Comparison of ENCODE assay signal across 1 cellular context in the genomic region with DNA sequence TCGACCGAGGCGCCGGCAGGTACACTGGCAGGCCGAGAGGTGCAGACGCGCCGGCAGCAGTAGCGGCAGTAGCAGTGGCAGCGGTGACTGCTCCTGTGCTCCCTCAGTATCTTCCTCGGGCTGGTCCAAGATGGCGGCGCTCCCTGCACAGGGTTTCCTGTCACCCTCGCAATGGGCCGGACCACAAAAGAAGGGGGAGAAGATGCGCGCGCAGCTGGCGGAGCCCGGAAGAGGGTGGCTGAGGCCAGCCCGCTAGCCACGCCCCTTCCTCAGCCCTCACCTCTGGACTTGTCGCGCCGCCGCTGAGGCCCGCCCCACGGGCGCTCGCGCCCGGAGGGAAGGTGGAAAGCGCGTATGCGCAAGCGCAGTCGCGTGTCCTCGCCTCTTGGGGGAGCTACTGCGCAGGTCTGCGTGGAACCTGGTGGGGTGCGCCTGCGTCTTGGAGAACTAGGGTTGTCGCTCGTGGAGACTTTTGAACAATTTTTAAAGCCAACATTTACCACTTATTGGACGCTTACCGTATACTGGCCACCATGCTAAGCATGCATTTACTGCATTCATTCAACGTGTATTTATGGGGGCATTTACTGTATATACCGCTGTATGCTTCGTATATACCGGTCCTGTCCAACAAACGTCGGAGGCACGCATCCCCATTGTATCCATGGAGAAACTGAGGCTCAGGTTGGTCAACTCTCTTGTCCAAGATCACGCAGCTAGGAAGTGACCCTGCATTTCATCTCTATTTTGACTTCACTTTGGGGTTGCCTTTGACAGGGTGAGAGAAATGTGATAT.
A peak's percentile ranks its signal among the peaks of the same experiment; 100 is the strongest.
TF ChIP-seq lines count a peak whose summit lies in the region.

Gene RAB14, minus strand, starts transcription at position 132 of the 796 bp plus-strand sequence. CDS start 8,457 bp downstream, outside the sequence.

TF ChIP-seq in HepG2, 621 proteins besides CTCF, POLR2A, EP300 and RAD21 (continued from another document and continues in another):
- TF ChIP-seq ZNF781 (CRISPR knock-in tag; IDR thresholded peaks at IDR 0.05; ENCODE audit: borderline replicate concordance, not compliant biosample characterization) (no peak), TP53 (CRISPR knock-in tag; conservative IDR thresholded peaks at IDR 0.05) (no peak), HCFC1 (IDR thresholded peaks at IDR 0.05; ENCODE audit: low read depth, low read length) (no peak; the same call in 1 of the 2 replicates), MTA3 (CRISPR knock-in tag; IDR thresholded peaks at IDR 0.05) (no peak), ZEB1 (IDR thresholded peaks at IDR 0.05; ENCODE audit: insufficient replicate concordance, low read depth) (peak; percentile 31), ZNF691 (CRISPR knock-in tag; IDR thresholded peaks at IDR 0.05; ENCODE audit: borderline replicate concordance, low read depth) (0 out of 2 replicates have a peak, but pooled peaks have one; percentile 16), ZNF747 (CRISPR knock-in tag; IDR thresholded peaks at IDR 0.05; ENCODE audit: borderline replicate concordance) (no peak; the same call in 1 of the 2 replicates), HNRNPLL (IDR thresholded peaks at IDR 0.05; ENCODE audit: low read depth, low read length, poor library complexity, severe bottlenecking) (peak; percentile 69), JUN (CRISPR knock-in tag; IDR thresholded peaks at IDR 0.05) (no peak), ZFY (CRISPR knock-in tag; IDR thresholded peaks at IDR 0.05) (peak; percentile 66), ZNF232 (CRISPR knock-in tag; IDR thresholded peaks at IDR 0.05; ENCODE audit: borderline replicate concordance) (0 out of 2 replicates have a peak, but pooled peaks have one; percentile 63), CREB1 (IDR thresholded peaks at IDR 0.05) (no peak), CREB1 (CRISPR knock-in tag; IDR thresholded peaks at IDR 0.05) (peak; percentile 35; the same call in 1 of the 2 replicates), FOXA3 (CRISPR knock-in tag; IDR thresholded peaks at IDR 0.05) (peak; percentile 61; the same call in 1 of the 2 replicates), ZBTB42 (CRISPR knock-in tag; IDR thresholded peaks at IDR 0.05) (no peak), ZNF720 (CRISPR knock-in tag; IDR thresholded peaks at IDR 0.05) (no peak), DPF2 (CRISPR knock-in tag; IDR thresholded peaks at IDR 0.05; ENCODE audit: borderline replicate concordance, low read depth) (no peak), RBFOX2 (IDR thresholded peaks at IDR 0.05; ENCODE audit: low read depth, low read length) (peak; percentile 79), NCOA2 (CRISPR knock-in tag; IDR thresholded peaks at IDR 0.05) (0 out of 2 replicates have a peak, but pooled peaks have one; percentile 12), ZNF674 (CRISPR knock-in tag; IDR thresholded peaks at IDR 0.05; ENCODE audit: low read depth) (0 out of 2 replicates have a peak, but pooled peaks have one; percentile 42), TEF (CRISPR knock-in tag; IDR thresholded peaks at IDR 0.05) (no peak), RARA (CRISPR knock-in tag; IDR thresholded peaks at IDR 0.05) (peak; percentile 46), ZSCAN20 (CRISPR knock-in tag; IDR thresholded peaks at IDR 0.05; ENCODE audit: borderline replicate concordance) (no peak), NRL (CRISPR knock-in tag; IDR thresholded peaks at IDR 0.05; ENCODE audit: borderline replicate concordance) (no peak), ZBTB25 (CRISPR knock-in tag; IDR thresholded peaks at IDR 0.05) (0 out of 2 replicates have a peak, but pooled peaks have one; percentile 36), ZNF75D (CRISPR knock-in tag; IDR thresholded peaks at IDR 0.05; ENCODE audit: borderline replicate concordance) (no peak), ZSCAN21 (CRISPR knock-in tag; IDR thresholded peaks at IDR 0.05; ENCODE audit: borderline replicate concordance) (peak; percentile 59; the same call in 1 of the 2 replicates), GFI1 (CRISPR knock-in tag; IDR thresholded peaks at IDR 0.05; ENCODE audit: borderline replicate concordance) (0 out of 2 replicates have a peak, but pooled peaks have one; percentile 20), ZNF225 (CRISPR knock-in tag; IDR thresholded peaks at IDR 0.05) (no peak), KLF16 (CRISPR knock-in tag; IDR thresholded peaks at IDR 0.05) (peak in 1 of 2 experiments; percentile 55; a peak in 2 of 4 replicates), ZNF329 (CRISPR knock-in tag; IDR thresholded peaks at IDR 0.05; ENCODE audit: low read depth) (no peak), STAG1 (CRISPR knock-in tag; IDR thresholded peaks at IDR 0.05) (no peak; the same call in 1 of the 2 replicates), KAT7 (CRISPR knock-in tag; IDR thresholded peaks at IDR 0.05; ENCODE audit: borderline replicate concordance) (peak; percentile 94), YEATS2 (CRISPR knock-in tag; IDR thresholded peaks at IDR 0.05; ENCODE audit: borderline replicate concordance) (peak; percentile 66; the same call in 1 of the 2 replicates), PLRG1 (conservative IDR thresholded peaks at IDR 0.05) (no peak), ARHGAP35 (CRISPR knock-in tag; IDR thresholded peaks at IDR 0.05; ENCODE audit: borderline replicate concordance) (no peak), BHLHE40 (IDR thresholded peaks at IDR 0.05; ENCODE audit: low read length) (no peak; the same call in 1 of the 2 replicates), YEATS4 (CRISPR knock-in tag; IDR thresholded peaks at IDR 0.05; ENCODE audit: borderline replicate concordance) (peak; percentile 59; the same call in 1 of the 2 replicates), JARID2 (CRISPR knock-in tag; IDR thresholded peaks at IDR 0.05; ENCODE audit: insufficient replicate concordance) (no peak), HOXA9 (CRISPR knock-in tag; IDR thresholded peaks at IDR 0.05; ENCODE audit: borderline replicate concordance) (0 out of 2 replicates have a peak, but pooled peaks have one; percentile 16), AHR (CRISPR knock-in tag; IDR thresholded peaks at IDR 0.05) (0 out of 2 replicates have a peak, but pooled peaks have one; percentile 25), ZNF790 (CRISPR knock-in tag; IDR thresholded peaks at IDR 0.05; ENCODE audit: borderline replicate concordance) (no peak), ZNF589 (CRISPR knock-in tag; conservative IDR thresholded peaks at IDR 0.05) (0 out of 2 replicates have a peak, but pooled peaks have one; percentile 51), SIN3B (IDR thresholded peaks at IDR 0.05; ENCODE audit: low read length) (no peak)
- TF ChIP-seq, protein P1, sequence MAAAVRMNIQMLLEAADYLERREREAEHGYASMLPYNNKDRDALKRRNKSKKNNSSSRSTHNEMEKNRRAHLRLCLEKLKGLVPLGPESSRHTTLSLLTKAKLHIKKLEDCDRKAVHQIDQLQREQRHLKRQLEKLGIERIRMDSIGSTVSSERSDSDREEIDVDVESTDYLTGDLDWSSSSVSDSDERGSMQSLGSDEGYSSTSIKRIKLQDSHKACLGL (CRISPR knock-in tag; IDR thresholded peaks at IDR 0.05): no peak; the same call in 1 of the 2 replicates
- TF ChIP-seq, protein P2, sequence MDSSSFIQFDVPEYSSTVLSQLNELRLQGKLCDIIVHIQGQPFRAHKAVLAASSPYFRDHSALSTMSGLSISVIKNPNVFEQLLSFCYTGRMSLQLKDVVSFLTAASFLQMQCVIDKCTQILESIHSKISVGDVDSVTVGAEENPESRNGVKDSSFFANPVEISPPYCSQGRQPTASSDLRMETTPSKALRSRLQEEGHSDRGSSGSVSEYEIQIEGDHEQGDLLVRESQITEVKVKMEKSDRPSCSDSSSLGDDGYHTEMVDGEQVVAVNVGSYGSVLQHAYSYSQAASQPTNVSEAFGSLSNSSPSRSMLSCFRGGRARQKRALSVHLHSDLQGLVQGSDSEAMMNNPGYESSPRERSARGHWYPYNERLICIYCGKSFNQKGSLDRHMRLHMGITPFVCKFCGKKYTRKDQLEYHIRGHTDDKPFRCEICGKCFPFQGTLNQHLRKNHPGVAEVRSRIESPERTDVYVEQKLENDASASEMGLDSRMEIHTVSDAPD (CRISPR knock-in tag; IDR thresholded peaks at IDR 0.05): no peak
- TF ChIP-seq, protein P3, sequence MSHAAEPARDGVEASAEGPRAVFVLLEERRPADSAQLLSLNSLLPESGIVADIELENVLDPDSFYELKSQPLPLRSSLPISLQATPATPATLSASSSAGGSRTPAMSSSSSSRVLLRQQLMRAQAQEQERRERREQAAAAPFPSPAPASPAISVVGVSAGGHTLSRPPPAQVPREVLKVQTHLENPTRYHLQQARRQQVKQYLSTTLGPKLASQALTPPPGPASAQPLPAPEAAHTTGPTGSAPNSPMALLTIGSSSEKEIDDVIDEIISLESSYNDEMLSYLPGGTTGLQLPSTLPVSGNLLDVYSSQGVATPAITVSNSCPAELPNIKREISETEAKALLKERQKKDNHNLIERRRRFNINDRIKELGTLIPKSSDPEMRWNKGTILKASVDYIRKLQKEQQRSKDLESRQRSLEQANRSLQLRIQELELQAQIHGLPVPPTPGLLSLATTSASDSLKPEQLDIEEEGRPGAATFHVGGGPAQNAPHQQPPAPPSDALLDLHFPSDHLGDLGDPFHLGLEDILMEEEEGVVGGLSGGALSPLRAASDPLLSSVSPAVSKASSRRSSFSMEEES (CRISPR knock-in tag; IDR thresholded peaks at IDR 0.05): peak; percentile 15; the same call in 1 of the 2 replicates
- TF ChIP-seq, protein P4, sequence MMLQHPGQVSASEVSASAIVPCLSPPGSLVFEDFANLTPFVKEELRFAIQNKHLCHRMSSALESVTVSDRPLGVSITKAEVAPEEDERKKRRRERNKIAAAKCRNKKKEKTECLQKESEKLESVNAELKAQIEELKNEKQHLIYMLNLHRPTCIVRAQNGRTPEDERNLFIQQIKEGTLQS (CRISPR knock-in tag; IDR thresholded peaks at IDR 0.05): 0 out of 2 replicates have a peak, but pooled peaks have one; percentile 35
- TF ChIP-seq, protein P5, sequence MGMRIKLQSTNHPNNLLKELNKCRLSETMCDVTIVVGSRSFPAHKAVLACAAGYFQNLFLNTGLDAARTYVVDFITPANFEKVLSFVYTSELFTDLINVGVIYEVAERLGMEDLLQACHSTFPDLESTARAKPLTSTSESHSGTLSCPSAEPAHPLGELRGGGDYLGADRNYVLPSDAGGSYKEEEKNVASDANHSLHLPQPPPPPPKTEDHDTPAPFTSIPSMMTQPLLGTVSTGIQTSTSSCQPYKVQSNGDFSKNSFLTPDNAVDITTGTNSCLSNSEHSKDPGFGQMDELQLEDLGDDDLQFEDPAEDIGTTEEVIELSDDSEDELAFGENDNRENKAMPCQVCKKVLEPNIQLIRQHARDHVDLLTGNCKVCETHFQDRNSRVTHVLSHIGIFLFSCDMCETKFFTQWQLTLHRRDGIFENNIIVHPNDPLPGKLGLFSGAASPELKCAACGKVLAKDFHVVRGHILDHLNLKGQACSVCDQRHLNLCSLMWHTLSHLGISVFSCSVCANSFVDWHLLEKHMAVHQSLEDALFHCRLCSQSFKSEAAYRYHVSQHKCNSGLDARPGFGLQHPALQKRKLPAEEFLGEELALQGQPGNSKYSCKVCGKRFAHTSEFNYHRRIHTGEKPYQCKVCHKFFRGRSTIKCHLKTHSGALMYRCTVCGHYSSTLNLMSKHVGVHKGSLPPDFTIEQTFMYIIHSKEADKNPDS (CRISPR knock-in tag; IDR thresholded peaks at IDR 0.05): no peak
- TF ChIP-seq, protein P6, sequence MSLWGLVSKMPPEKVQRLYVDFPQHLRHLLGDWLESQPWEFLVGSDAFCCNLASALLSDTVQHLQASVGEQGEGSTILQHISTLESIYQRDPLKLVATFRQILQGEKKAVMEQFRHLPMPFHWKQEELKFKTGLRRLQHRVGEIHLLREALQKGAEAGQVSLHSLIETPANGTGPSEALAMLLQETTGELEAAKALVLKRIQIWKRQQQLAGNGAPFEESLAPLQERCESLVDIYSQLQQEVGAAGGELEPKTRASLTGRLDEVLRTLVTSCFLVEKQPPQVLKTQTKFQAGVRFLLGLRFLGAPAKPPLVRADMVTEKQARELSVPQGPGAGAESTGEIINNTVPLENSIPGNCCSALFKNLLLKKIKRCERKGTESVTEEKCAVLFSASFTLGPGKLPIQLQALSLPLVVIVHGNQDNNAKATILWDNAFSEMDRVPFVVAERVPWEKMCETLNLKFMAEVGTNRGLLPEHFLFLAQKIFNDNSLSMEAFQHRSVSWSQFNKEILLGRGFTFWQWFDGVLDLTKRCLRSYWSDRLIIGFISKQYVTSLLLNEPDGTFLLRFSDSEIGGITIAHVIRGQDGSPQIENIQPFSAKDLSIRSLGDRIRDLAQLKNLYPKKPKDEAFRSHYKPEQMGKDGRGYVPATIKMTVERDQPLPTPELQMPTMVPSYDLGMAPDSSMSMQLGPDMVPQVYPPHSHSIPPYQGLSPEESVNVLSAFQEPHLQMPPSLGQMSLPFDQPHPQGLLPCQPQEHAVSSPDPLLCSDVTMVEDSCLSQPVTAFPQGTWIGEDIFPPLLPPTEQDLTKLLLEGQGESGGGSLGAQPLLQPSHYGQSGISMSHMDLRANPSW (CRISPR knock-in tag; IDR thresholded peaks at IDR 0.05; ENCODE audit: borderline replicate concordance): no peak
- TF ChIP-seq, protein P7, sequence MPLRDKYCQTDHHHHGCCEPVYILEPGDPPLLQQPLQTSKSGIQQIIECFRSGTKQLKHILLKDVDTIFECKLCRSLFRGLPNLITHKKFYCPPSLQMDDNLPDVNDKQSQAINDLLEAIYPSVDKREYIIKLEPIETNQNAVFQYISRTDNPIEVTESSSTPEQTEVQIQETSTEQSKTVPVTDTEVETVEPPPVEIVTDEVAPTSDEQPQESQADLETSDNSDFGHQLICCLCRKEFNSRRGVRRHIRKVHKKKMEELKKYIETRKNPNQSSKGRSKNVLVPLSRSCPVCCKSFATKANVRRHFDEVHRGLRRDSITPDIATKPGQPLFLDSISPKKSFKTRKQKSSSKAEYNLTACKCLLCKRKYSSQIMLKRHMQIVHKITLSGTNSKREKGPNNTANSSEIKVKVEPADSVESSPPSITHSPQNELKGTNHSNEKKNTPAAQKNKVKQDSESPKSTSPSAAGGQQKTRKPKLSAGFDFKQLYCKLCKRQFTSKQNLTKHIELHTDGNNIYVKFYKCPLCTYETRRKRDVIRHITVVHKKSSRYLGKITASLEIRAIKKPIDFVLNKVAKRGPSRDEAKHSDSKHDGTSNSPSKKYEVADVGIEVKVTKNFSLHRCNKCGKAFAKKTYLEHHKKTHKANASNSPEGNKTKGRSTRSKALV (CRISPR knock-in tag; IDR thresholded peaks at IDR 0.05): 0 out of 2 replicates have a peak, but pooled peaks have one; percentile 24
